In genomic region chr10:86139066-86139657, GRCh38 we compare ENCODE assay signal across 9 cellular contexts.
DNase-seq lines count a peak whose midpoint lies in the region; ATAC-seq and TF ChIP-seq lines count a peak whose summit lies in the region.
"Had no signal": no experiment of that assay in that cellular context is flagged by ENCODE, and none has a peak within 500 bp of the region (broad histone marks: within the 10 kb centered on the region; RNA-seq: fewer than 3 reads in every experiment).

No MANE protein-coding gene starts in this region.

- H3K4me3 ChIP-seq in NB4 (ENCODE audit: low read depth, low read length) (no peak overlapping the region), epithelial cell of proximal tubule (ENCODE audit: low read depth, low read length) (no peak overlapping the region), stomach (no peak overlapping the region)

- TF ChIP-seq CTCF in NB4 (IDR thresholded peaks at IDR 0.05; ENCODE audit: low read depth, low read length) = peak; percentile 61
- TF ChIP-seq CTCF in epithelial cell of proximal tubule (conservative IDR thresholded peaks at IDR 0.05; ENCODE audit: low read depth, low read length) = peak; percentile 70
- TF ChIP-seq CTCF in stomach (IDR thresholded peaks at IDR 0.05) = peak in 2 of 7 experiments; percentile 20 to 24

- ATAC-seq in GM18873 (IDR thresholded peaks at IDR 0.05; ENCODE audit: low FRiP score, unreplicated experiment) = no peak

- TF ChIP-seq EP300 in stomach (IDR thresholded peaks at IDR 0.05) = no peak

- no peak overlapping the region for H3K27ac Mint-ChIP-seq in activated CD4-positive, alpha-beta T cell treated with anti-CD3 and anti-CD28 coated beads, Interleukin-2, amount 10 ng/mL, durations not matched to agents 24 days and 14 days
- H3K27ac Mint-ChIP-seq: CD4-positive, CD25-positive, alpha-beta regulatory T cell had no signal

- no peaks in the 10 kb centered on the region for H3K9me3 ChIP-seq in stomach

- TF ChIP-seq POLR2A in NB4 (IDR thresholded peaks at IDR 0.05; ENCODE audit: extremely low read depth, insufficient read length) (no peak), stomach (IDR thresholded peaks at IDR 0.05) (no peak)

- H3K36me3 Mint-ChIP-seq in activated CD4-positive, alpha-beta T cell treated with anti-CD3 and anti-CD28 coated beads, Interleukin-2, amount 10 ng/mL, durations not matched to agents 24 days and 14 days (ENCODE audit: low read depth) = no peaks in the 10 kb centered on the region
- H3K36me3 Mint-ChIP-seq: CD4-positive, CD25-positive, alpha-beta regulatory T cell had no signal

- intact Hi-C loops in activated CD4-positive, alpha-beta T cell treated with anti-CD3 and anti-CD28 coated beads, Interleukin-2, amount 10 ng/mL, durations not matched to agents 24 days and 14 days (cut with micrococcal nuclease) = no loop called here
- intact Hi-C loops in stomach (cut with DNase I; ENCODE audit: low total_unique reads) = no loop called here

- no peaks in the 10 kb centered on the region for H3K36me3 ChIP-seq in stomach

- H3K4me3 Mint-ChIP-seq in activated CD4-positive, alpha-beta T cell treated with anti-CD3 and anti-CD28 coated beads, Interleukin-2, amount 10 ng/mL, durations not matched to agents 24 days and 14 days = no peak overlapping the region
- H3K4me3 Mint-ChIP-seq: CD4-positive, CD25-positive, alpha-beta regulatory T cell had no signal

- H3K27ac ChIP-seq in stomach = no peak overlapping the region

- no peaks in the 10 kb centered on the region for H3K27me3 Mint-ChIP-seq in activated CD4-positive, alpha-beta T cell treated with anti-CD3 and anti-CD28 coated beads, Interleukin-2, amount 10 ng/mL, durations not matched to agents 24 days and 14 days
- H3K27me3 Mint-ChIP-seq: CD4-positive, CD25-positive, alpha-beta regulatory T cell had no signal

- 62 to 92% (median 81%) methylated on average over 9 to 11 of the region's 11 CpGs for WGBS in stomach, 5 donors

- DNase-seq in activated CD4-positive, alpha-beta T cell treated with anti-CD3 and anti-CD28 coated beads for 24 hours (ENCODE audit: low read depth in 2 of 2) = peak; percentile 5 to 9
- DNase-seq in activated CD4-positive, alpha-beta T cell treated with anti-CD3 and anti-CD28 coated beads, Interleukin-2, amount 10 ng/mL, durations not matched to agents 24 days and 14 days = no peak
- peak; percentile 32 for DNase-seq in NB4 (ENCODE audit: low read depth)
- no peak for DNase-seq in epithelial cell of proximal tubule (ENCODE audit: low read depth)
- DNase-seq in stimulated activated CD4-positive, alpha-beta T cell treated with anti-CD3 and anti-CD28 coated beads, Interleukin-4, amount 100 ng/mL, for 1 hour = peak; percentile 8
- DNase-seq in stomach = no peak
- DNase-seq in GM03348 (ENCODE audit: low spot score) = no peak
- DNase-seq: CD4-positive, CD25-positive, alpha-beta regulatory T cell had no signal

- H3K27me3 ChIP-seq in stomach = no peaks in the 10 kb centered on the region

- H3K4me1 ChIP-seq in stomach = no peaks in the 10 kb centered on the region

- H3K4me1 Mint-ChIP-seq in activated CD4-positive, alpha-beta T cell treated with anti-CD3 and anti-CD28 coated beads, Interleukin-2, amount 10 ng/mL, durations not matched to agents 24 days and 14 days = no peaks in the 10 kb centered on the region
- H3K4me1 Mint-ChIP-seq: CD4-positive, CD25-positive, alpha-beta regulatory T cell had no signal

- H3K9me3 Mint-ChIP-seq in activated CD4-positive, alpha-beta T cell treated with anti-CD3 and anti-CD28 coated beads, Interleukin-2, amount 10 ng/mL, durations not matched to agents 24 days and 14 days = no peaks in the 10 kb centered on the region
- H3K9me3 Mint-ChIP-seq: CD4-positive, CD25-positive, alpha-beta regulatory T cell had no signal

Comparison
In these comparisons a context has a peak if more than half of its experiments do, and no peak if none do; other contexts are left out.
1. DNase-seq: peak in activated CD4-positive, alpha-beta T cell treated with anti-CD3 and anti-CD28 coated beads for 24 hours (2 of 2), NB4 (single experiment) and stimulated activated CD4-positive, alpha-beta T cell treated with anti-CD3 and anti-CD28 coated beads, Interleukin-4, amount 100 ng/mL, for 1 hour (single experiment); none in activated CD4-positive, alpha-beta T cell treated with anti-CD3 and anti-CD28 coated beads, Interleukin-2, amount 10 ng/mL, durations not matched to agents 24 days and 14 days (single experiment), epithelial cell of proximal tubule (single experiment), stomach (single experiment) and GM03348 (single experiment).